ENCODE assay signal across 12 cellular contexts in the genomic region with DNA sequence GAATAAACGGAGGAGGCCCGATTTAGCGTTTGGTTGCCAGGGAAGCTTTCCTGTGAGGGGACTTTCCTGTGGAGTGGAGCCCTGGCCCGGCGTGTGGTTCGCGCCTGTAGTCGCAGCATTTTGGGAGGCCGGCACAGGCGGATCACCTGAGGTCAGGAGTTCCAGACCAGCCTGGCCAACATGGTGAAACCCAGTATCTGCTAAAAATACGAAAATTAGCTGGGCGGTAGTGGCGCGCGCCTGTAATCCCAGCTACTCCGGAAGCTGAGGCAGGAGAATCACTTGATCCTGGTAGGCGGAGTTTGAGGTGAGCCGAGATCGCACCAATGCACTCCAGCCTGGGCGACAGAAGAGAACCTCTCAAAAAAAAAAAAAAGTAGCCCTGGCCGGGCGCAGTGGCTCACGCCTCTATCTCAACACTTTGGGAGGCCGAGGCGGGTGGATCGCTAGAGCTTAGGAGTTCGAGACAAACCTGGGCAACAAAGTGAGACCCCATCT. TPM values are rescaled to one million over a fixed set of nuclear protein-coding genes. Genes with fewer than 3 reads are reported as not detected.
DNase-seq lines count a peak whose midpoint lies in the region; ATAC-seq, FAIRE-seq and TF ChIP-seq lines count a peak whose summit lies in the region.
"Had no signal": no experiment of that assay in that cellular context is flagged by ENCODE, and none has a peak within 500 bp of the region (broad histone marks: within the 10 kb centered on the region; RNA-seq: fewer than 3 reads in every experiment).

No MANE protein-coding gene starts in this region.

- H3K36me3 ChIP-seq in HUES48 (ENCODE audit: control insufficient read depth, insufficient read depth, low read length), result no peaks in the 10 kb centered on the region
- no peaks in the 10 kb centered on the region for H3K36me3 ChIP-seq in GM12878 (ENCODE audit: control insufficient read depth in 2 of 2, insufficient read depth in 2 of 2, low read length in 1 of 2)
- H3K36me3 ChIP-seq: HAP-1 had no signal

- no peaks in the 10 kb centered on the region for H3K9me3 Mint-ChIP-seq in neural crest cell

- peak overlapping the region; percentile 15; the same call in 1 of the 2 replicates for H2AFZ ChIP-seq in GM12878 (ENCODE audit: control insufficient read depth, low read depth, low read length)

- POLR2A ChIA-PET in GM12878 (lab: Charles Lee), result no interaction called here

- H3K9me3 ChIP-seq in HUES48 (ENCODE audit: control insufficient read depth, insufficient read depth, low read length) (no peaks in the 10 kb centered on the region), GM12878 (replicated peaks; ENCODE audit: control insufficient read depth, insufficient read depth, low read length) (no peaks in the 10 kb centered on the region)
- H3K9me3 ChIP-seq: HAP-1 had no signal

- in situ Hi-C loops in GM12878 (cut with MboI), result no loop called here

- H3K27me3 Mint-ChIP-seq in neural crest cell (ENCODE audit: low read depth), result peaks cover 79% of the 10 kb centered on the region

- no peak for TF ChIP-seq EP300 in GM12878 (IDR thresholded peaks at IDR 0.05; ENCODE audit: borderline replicate concordance in 1 of 2, control insufficient read depth in 1 of 2, low read depth in 2 of 2, low read length in 2 of 2)

- peaks cover 8% of the 10 kb centered on the region for H3K4me1 ChIP-seq in HUES48 (ENCODE audit: control insufficient read depth, insufficient read depth, low read length)
- peaks cover 2% of the 10 kb centered on the region; the same call in 1 of the 2 replicates for H3K4me1 ChIP-seq in GM12878 (ENCODE audit: control insufficient read depth, insufficient read depth, low read length)
- H3K4me1 ChIP-seq: HAP-1 had no signal

- H3K9ac ChIP-seq in HUES48 (ENCODE audit: low read depth, low read length) (no peak overlapping the region), GM12878 (ENCODE audit: control insufficient read depth, insufficient read depth, low read length) (no peak overlapping the region)

- CTCF ChIA-PET in GM12878 (lab: Yijun Ruan, JAX), result interaction anchor here (0.9 to 1.3 kb wide), 2 partner anchors 12 to 13 kb away, joined by 3 to 4 read pairs; no protein-coding TSS in a partner anchor

- DNase-seq in NCI-H82 (lab: John Stamatoyannopoulos, UW) (peak; percentile 38), NCI-H82 treated with DMSO at 0.1 percent for 48 hours (lab: John Stamatoyannopoulos, UW; ENCODE audit: unreplicated experiment) (no peak), GM12878 (ENCODE audit: low read depth, low spot score) (no peak), neural crest cell (ENCODE audit: low read depth, low spot score) (no peak), NCI-H2227 (lab: John Stamatoyannopoulos, UW; ENCODE audit: unreplicated experiment) (no peak), NCI-H1048 (lab: John Stamatoyannopoulos, UW) (no peak), T1000 (lab: John Stamatoyannopoulos, UW) (no peak)
- DNase-seq: activated gamma-delta T cell treated with Interleukin-2 at 50 U/mL for 16 hours, dorsolateral prefrontal cortex had no signal

- ATAC-seq in GM12878, result no peak

- intact Hi-C loops in GM12878 (cut with micrococcal nuclease; ENCODE audit: unreplicated experiment), result no loop called here

- no TSS peak for BruUV-seq in GM12878 (replicated peaks; lab: Mats Ljungman, UMichigan)

- SMC1A ChIA-PET in GM12878 (lab: Charles Lee; ENCODE audit: uncharacterized antibody, unreplicated experiment), result interaction anchor here (1.4 kb wide), 1 partner anchor 12 kb away, joined by 3 read pairs; no protein-coding TSS in a partner anchor

- no peaks in the 10 kb centered on the region for H4K20me1 ChIP-seq in GM12878 (ENCODE audit: control insufficient read depth, insufficient read depth)

- TF ChIP-seq CTCF in GM12878 (IDR thresholded peaks at IDR 0.05 in 2 of 3, conservative IDR thresholded peaks at IDR 0.05 in 1 of 3; ENCODE audit: control insufficient read depth in 2 of 3, extremely low read depth in 1 of 3, insufficient read depth in 1 of 3, low read depth in 3 of 3, low read length in 3 of 3), result no peak
- TF ChIP-seq CTCF in neural crest cell (conservative IDR thresholded peaks at IDR 0.05), result no peak

- RAD21 ChIA-PET in GM12878 (lab: Charles Lee; ENCODE audit: unreplicated experiment), result no interaction called here

- peaks cover 8% of the 10 kb centered on the region for H3K4me1 Mint-ChIP-seq in neural crest cell

- TF ChIP-seq POLR2A in GM12878 (IDR thresholded peaks at IDR 0.05; ENCODE audit: low read depth, low read length), result no peak

- 2% methylated on average over 27 of the region's 27 CpGs for WGBS in GM12878 (ENCODE audit: insufficient coverage, insufficient replicate concordance, low lambda C conversion rate, missing lambda C conversion rate)

- H3K27ac Mint-ChIP-seq in neural crest cell (ENCODE audit: unreplicated experiment), result no peak overlapping the region

- no peaks in the 10 kb centered on the region for H3K36me3 Mint-ChIP-seq in neural crest cell (ENCODE audit: low read depth)

- TF ChIP-seq RAD21 in GM12878 (IDR thresholded peaks at IDR 0.05; ENCODE audit: insufficient read depth, low read depth, low read length), result no peak

- H3K4me3 ChIP-seq in HUES48 (ENCODE audit: low read depth, low read length) (peak overlapping the region; percentile 65; the same call in 1 of the 2 replicates), GM12878 (no peak overlapping the region)
- H3K4me3 ChIP-seq: HAP-1 had no signal

- H3K79me2 ChIP-seq in GM12878 (ENCODE audit: control insufficient read depth, insufficient read depth, low read length), result no peaks in the 10 kb centered on the region

- H3K27me3 ChIP-seq in HUES48 (ENCODE audit: control insufficient read depth, insufficient read depth, low read length), result peaks cover 37% of the 10 kb centered on the region
- H3K27me3 ChIP-seq in GM12878 (replicated peaks in 1 of 2; ENCODE audit: control insufficient read depth in 2 of 2, insufficient read depth in 2 of 2, low read length in 1 of 2), result peaks cover 2 to 5% of the 10 kb centered on the region in 2 experiments; a peak in 3 of 4 replicates

- no peak for FAIRE-seq in GM12878 (lab: Jason Lieb, UNC)
- FAIRE-seq: TTC549 had no signal

- H3K27ac ChIP-seq in HUES48 (ENCODE audit: low read depth, low read length) (no peak overlapping the region), GM12878 (ENCODE audit: control insufficient read depth, insufficient read depth) (no peak overlapping the region)
- H3K27ac ChIP-seq: dorsolateral prefrontal cortex had no signal

- H3K4me2 ChIP-seq in GM12878 (ENCODE audit: control insufficient read depth, insufficient read depth), result peak overlapping the region; percentile 50

- peak overlapping the region; percentile 35 for H3K4me3 Mint-ChIP-seq in neural crest cell

RNA-seq across cellular contexts. Expression of a gene that starts 6.9 kb away (rescaled TPM):
- total RNA-seq in GM12878 (2013; cell fraction: nucleolus; rRNA removed), result not detected in 2 replicates
- total RNA-seq in GM12878 (2014; rRNA removed) (0.45 and 0.54 TPM in 2 replicates), GM12878 (2014; rRNA removed; fragmentation: Illumina TruSeq; extraction: Trizol) (0.22 TPM in 1 of 2 replicates, not detected in the other), GM12878 (2021) (0.26 and 0.56 TPM in 2 replicates), neural crest cell (0.66 and 0.77 TPM in 2 replicates)
- polyA plus RNA-seq in GM12878 (2011; ENCODE audit: low read depth), result 0.16 TPM
- polyA plus RNA-seq in GM12878 (2011; rRNA removed) (0.05 TPM in 1 of 2 replicates, not detected in the other), GM12878 (2014; fragmentation: Illumina TruSeq; extraction: Trizol) (0.03 TPM in 1 of 2 replicates, not detected in the other), GM12878 (2014; fragmentation: Nextera tagmentation; extraction: Ambion mirVana) (under 1 TPM in 1 of 2 experiments, not detected in 1; 0.07 TPM), GM12878 (2014; rRNA removed) (0.18 and 0.57 TPM in 2 replicates), GM12878 (2016; fragmentation: Nextera tagmentation; extraction: Ambion mirVana) (under 1 TPM; 0.62 to 0.93 TPM)
- 0.13 and 0.15 TPM in 2 replicates for polyA plus RNA-seq in GM12878 (2011; cell fraction: cytosol; rRNA removed)
- 0.58 and 0.83 TPM in 2 replicates for polyA plus RNA-seq in GM12878 (2011; cell fraction: nucleus; rRNA removed)
- polyA plus RNA-seq in GM12878 (2012), result 0.31 TPM in 2 replicates
- polyA minus RNA-seq in GM12878 (2011; rRNA and poly(A)+ RNA removed), result 0.21 TPM in 1 of 2 replicates, not detected in the other
- not detected in 2 replicates for polyA minus RNA-seq in GM12878 (2011; cell fraction: cytosol; rRNA and poly(A)+ RNA removed)
- 0.12 and 0.19 TPM in 2 replicates for polyA minus RNA-seq in GM12878 (2011; cell fraction: nucleus; rRNA and poly(A)+ RNA removed)

RNA-seq across cellular contexts. Expression of a gene that starts 14.8 kb away (rescaled TPM):
- 52.9 and 57.0 TPM in 2 replicates for total RNA-seq in GM12878 (2013; cell fraction: nucleolus; rRNA removed)
- 1,809 and 1,831 TPM in 2 replicates for total RNA-seq in GM12878 (2014; rRNA removed)
- total RNA-seq in GM12878 (2014; rRNA removed; fragmentation: Illumina TruSeq; extraction: Trizol), result 396 and 422 TPM in 2 replicates
- total RNA-seq in GM12878 (2021), result 3,081 and 3,150 TPM in 2 replicates
- polyA plus RNA-seq in GM12878 (2011; ENCODE audit: low read depth), result 2,247 TPM
- polyA plus RNA-seq in GM12878 (2011; rRNA removed), result 502 and 657 TPM in 2 replicates
- 773 and 1,031 TPM in 2 replicates for polyA plus RNA-seq in GM12878 (2011; cell fraction: cytosol; rRNA removed)
- 299 and 320 TPM in 2 replicates for polyA plus RNA-seq in GM12878 (2011; cell fraction: nucleus; rRNA removed)
- 4,616 and 4,929 TPM in 2 replicates for polyA plus RNA-seq in GM12878 (2012)
- 73.8 and 651 TPM in 2 replicates for polyA plus RNA-seq in GM12878 (2014; fragmentation: Illumina TruSeq; extraction: Trizol)
- 1,000 to 10,000 TPM; 3,036 to 3,905 TPM for polyA plus RNA-seq in GM12878 (2014; fragmentation: Nextera tagmentation; extraction: Ambion mirVana)
- 1,927 and 2,346 TPM in 2 replicates for polyA plus RNA-seq in GM12878 (2014; rRNA removed)
- 1,000 to 10,000 TPM; 1,324 to 1,329 TPM for polyA plus RNA-seq in GM12878 (2016; fragmentation: Nextera tagmentation; extraction: Ambion mirVana)
- polyA minus RNA-seq in GM12878 (2011; rRNA and poly(A)+ RNA removed), result 257 and 310 TPM in 2 replicates
- polyA minus RNA-seq in GM12878 (2011; cell fraction: cytosol; rRNA and poly(A)+ RNA removed), result 152 and 155 TPM in 2 replicates
- 49.4 and 62.2 TPM in 2 replicates for polyA minus RNA-seq in GM12878 (2011; cell fraction: nucleus; rRNA and poly(A)+ RNA removed)
- total RNA-seq in neural crest cell, result 1,577 and 1,634 TPM in 2 replicates

RNA-seq across cellular contexts. Expression of a gene that starts 14.9 kb away (rescaled TPM):
- total RNA-seq in GM12878 (2013; cell fraction: nucleolus; rRNA removed), result 15.0 and 21.4 TPM in 2 replicates
- 117 and 143 TPM in 2 replicates for total RNA-seq in GM12878 (2014; rRNA removed)
- 123 and 132 TPM in 2 replicates for total RNA-seq in GM12878 (2014; rRNA removed; fragmentation: Illumina TruSeq; extraction: Trizol)
- total RNA-seq in GM12878 (2021), result 79.0 and 86.3 TPM in 2 replicates
- polyA plus RNA-seq in GM12878 (2011; ENCODE audit: low read depth), result 198 TPM
- 44.7 and 94.1 TPM in 2 replicates for polyA plus RNA-seq in GM12878 (2011; rRNA removed)
- 121 and 166 TPM in 2 replicates for polyA plus RNA-seq in GM12878 (2011; cell fraction: cytosol; rRNA removed)
- 70.6 and 105 TPM in 2 replicates for polyA plus RNA-seq in GM12878 (2011; cell fraction: nucleus; rRNA removed)
- 87.4 and 102 TPM in 2 replicates for polyA plus RNA-seq in GM12878 (2012)
- 52.0 and 171 TPM in 2 replicates for polyA plus RNA-seq in GM12878 (2014; fragmentation: Illumina TruSeq; extraction: Trizol)
- polyA plus RNA-seq in GM12878 (2014; fragmentation: Nextera tagmentation; extraction: Ambion mirVana), result 100 to 1,000 TPM; 277 to 360 TPM
- polyA plus RNA-seq in GM12878 (2014; rRNA removed), result 178 and 192 TPM in 2 replicates
- 100 to 1,000 TPM; 249 to 253 TPM for polyA plus RNA-seq in GM12878 (2016; fragmentation: Nextera tagmentation; extraction: Ambion mirVana)
- polyA minus RNA-seq in GM12878 (2011; rRNA and poly(A)+ RNA removed), result 41.5 and 84.3 TPM in 2 replicates
- polyA minus RNA-seq in GM12878 (2011; cell fraction: cytosol; rRNA and poly(A)+ RNA removed), result 38.0 and 51.8 TPM in 2 replicates
- polyA minus RNA-seq in GM12878 (2011; cell fraction: nucleus; rRNA and poly(A)+ RNA removed), result 13.9 and 26.2 TPM in 2 replicates
- total RNA-seq in neural crest cell, result 50.9 and 51.8 TPM in 2 replicates

RNA-seq across cellular contexts. Expression of a gene that starts 27.8 kb away (rescaled TPM):
- total RNA-seq in GM12878 (2013; cell fraction: nucleolus; rRNA removed), result not detected in 2 replicates
- not detected in 2 replicates for total RNA-seq in GM12878 (2014; rRNA removed)
- total RNA-seq in GM12878 (2014; rRNA removed; fragmentation: Illumina TruSeq; extraction: Trizol), result not detected in 2 replicates
- not detected in 2 replicates for total RNA-seq in GM12878 (2021)
- not detected for polyA plus RNA-seq in GM12878 (2011; ENCODE audit: low read depth)
- 0.12 and 0.45 TPM in 2 replicates for polyA plus RNA-seq in GM12878 (2011; rRNA removed)
- polyA plus RNA-seq in GM12878 (2011; cell fraction: cytosol; rRNA removed), result 0.53 and 0.73 TPM in 2 replicates
- polyA plus RNA-seq in GM12878 (2011; cell fraction: nucleus; rRNA removed), result 0.75 and 1.1 TPM in 2 replicates
- 0.20 and 0.31 TPM in 2 replicates for polyA plus RNA-seq in GM12878 (2012)
- not detected in 2 replicates for polyA plus RNA-seq in GM12878 (2014; fragmentation: Illumina TruSeq; extraction: Trizol)
- not detected for polyA plus RNA-seq in GM12878 (2014; fragmentation: Nextera tagmentation; extraction: Ambion mirVana)
- not detected in 2 replicates for polyA plus RNA-seq in GM12878 (2014; rRNA removed)
- not detected for polyA plus RNA-seq in GM12878 (2016; fragmentation: Nextera tagmentation; extraction: Ambion mirVana)
- 0.15 and 0.21 TPM in 2 replicates for polyA minus RNA-seq in GM12878 (2011; rRNA and poly(A)+ RNA removed)
- 1.2 TPM in 1 of 2 replicates, not detected in the other for polyA minus RNA-seq in GM12878 (2011; cell fraction: cytosol; rRNA and poly(A)+ RNA removed)
- 0.48 TPM in 1 of 2 replicates, not detected in the other for polyA minus RNA-seq in GM12878 (2011; cell fraction: nucleus; rRNA and poly(A)+ RNA removed)
- not detected in 2 replicates for total RNA-seq in neural crest cell

RNA-seq across cellular contexts. Expression of a gene that starts 28.0 kb away (rescaled TPM):
- total RNA-seq in GM12878 (2013; cell fraction: nucleolus; rRNA removed), result 26.5 and 32.1 TPM in 2 replicates
- total RNA-seq in GM12878 (2014; rRNA removed) (49.9 and 62.2 TPM in 2 replicates), GM12878 (2014; rRNA removed; fragmentation: Illumina TruSeq; extraction: Trizol) (17.2 and 19.6 TPM in 2 replicates), GM12878 (2021) (72.4 and 74.6 TPM in 2 replicates), neural crest cell (64.5 and 68.5 TPM in 2 replicates)
- 6.3 TPM for polyA plus RNA-seq in GM12878 (2011; ENCODE audit: low read depth)
- polyA plus RNA-seq in GM12878 (2011; rRNA removed) (11.6 and 30.7 TPM in 2 replicates), GM12878 (2014; fragmentation: Illumina TruSeq; extraction: Trizol) (3.7 and 16.2 TPM in 2 replicates), GM12878 (2014; fragmentation: Nextera tagmentation; extraction: Ambion mirVana) (1 to 10 TPM; 1.1 to 3.5 TPM), GM12878 (2014; rRNA removed) (68.1 and 78.8 TPM in 2 replicates), GM12878 (2016; fragmentation: Nextera tagmentation; extraction: Ambion mirVana) (100 to 1,000 TPM; 117 to 134 TPM)
- polyA plus RNA-seq in GM12878 (2011; cell fraction: cytosol; rRNA removed), result 68.6 and 89.2 TPM in 2 replicates
- polyA plus RNA-seq in GM12878 (2011; cell fraction: nucleus; rRNA removed), result 44.7 and 55.9 TPM in 2 replicates
- polyA plus RNA-seq in GM12878 (2012), result 27.7 and 30.3 TPM in 2 replicates
- polyA minus RNA-seq in GM12878 (2011; rRNA and poly(A)+ RNA removed), result 6.6 and 28.3 TPM in 2 replicates
- polyA minus RNA-seq in GM12878 (2011; cell fraction: cytosol; rRNA and poly(A)+ RNA removed), result 19.6 and 21.2 TPM in 2 replicates
- 8.3 and 11.5 TPM in 2 replicates for polyA minus RNA-seq in GM12878 (2011; cell fraction: nucleus; rRNA and poly(A)+ RNA removed)
